Comparison of ENCODE assay signal across 8 cellular contexts in the genomic region with DNA sequence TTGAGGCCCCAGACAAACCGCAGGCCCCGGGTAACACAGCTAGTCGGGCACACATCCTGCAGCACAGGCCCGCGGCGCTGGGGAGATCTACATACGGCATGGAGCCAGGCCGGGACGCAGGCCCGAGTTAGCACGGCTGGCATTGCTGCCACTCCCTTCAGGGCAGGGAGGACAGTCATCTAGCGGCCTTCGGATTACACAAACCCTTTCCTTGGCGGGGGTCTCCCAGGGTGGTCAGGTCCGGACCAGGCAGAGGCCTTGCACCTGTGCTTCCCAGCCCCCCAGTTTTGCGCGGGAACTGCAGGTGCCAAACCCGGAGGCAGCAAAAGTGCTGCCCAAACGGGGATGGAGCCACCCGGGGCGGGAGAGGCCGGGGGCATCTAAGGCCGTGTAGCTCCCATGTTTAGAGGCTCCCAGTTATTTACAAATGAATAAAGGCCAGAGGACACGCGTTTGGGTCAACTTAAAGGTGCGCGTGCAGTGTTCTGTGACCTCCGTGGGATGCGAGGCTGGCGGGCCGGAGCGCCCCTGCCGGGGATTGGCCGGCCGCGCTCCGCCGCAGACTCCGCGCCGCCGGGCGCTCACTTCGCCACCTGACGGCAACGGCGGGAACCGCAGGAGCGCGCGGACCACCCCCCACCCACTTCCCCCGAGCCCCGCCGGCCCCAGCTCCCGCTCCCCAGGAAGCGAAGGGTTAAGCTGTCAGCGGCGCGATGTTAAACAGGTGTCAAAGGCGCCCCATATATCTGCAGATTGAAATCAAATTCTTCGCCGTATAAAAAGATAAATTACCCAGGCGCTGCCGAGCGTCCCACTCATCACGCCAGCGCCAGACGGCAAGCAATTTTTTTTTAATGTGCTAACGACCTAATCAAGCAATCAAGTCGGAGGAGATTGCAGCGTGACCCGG. TPM values are rescaled to one million over a fixed set of nuclear protein-coding genes. Genes with fewer than 3 reads are reported as not detected.
DNase-seq lines count a peak whose midpoint lies in the region; ATAC-seq and TF ChIP-seq lines count a peak whose summit lies in the region.

No MANE protein-coding gene starts in this region.

- peak; percentile 71 for ATAC-seq in HG03045 (IDR thresholded peaks at IDR 0.05; ENCODE audit: unreplicated experiment)
- ATAC-seq in activated T-cell treated with anti-CD3 and anti-CD28 coated beads, Interleukin-2, amount 50 U/mL, for 4 hours: peak; percentile 92

- no peaks in the 10 kb centered on the region for H3K9me3 Mint-ChIP-seq in activated T-cell treated with anti-CD3 and anti-CD28 coated beads, Interleukin-2, amount 50 U/mL, for 4 hours
- H3K9me3 Mint-ChIP-seq in nephron progenitor cell: no peaks in the 10 kb centered on the region
- no peaks in the 10 kb centered on the region for H3K9me3 Mint-ChIP-seq in stimulated activated naive CD8-positive, alpha-beta T cell treated with anti-CD3 and anti-CD28 coated beads, Interleukin-15, Interleukin-2, amounts not matched to agents 100 ng/mL and 50 ng/mL, for 24 hours

- H3K27me3 Mint-ChIP-seq in activated T-cell treated with anti-CD3 and anti-CD28 coated beads, Interleukin-2, amount 50 U/mL, for 4 hours (ENCODE audit: low read depth): peaks cover 9% of the 10 kb centered on the region
- peaks cover 94% of the 10 kb centered on the region for H3K27me3 Mint-ChIP-seq in nephron progenitor cell (ENCODE audit: low read depth, poor library complexity)
- peaks cover 9% of the 10 kb centered on the region for H3K27me3 Mint-ChIP-seq in stimulated activated naive CD8-positive, alpha-beta T cell treated with anti-CD3 and anti-CD28 coated beads, Interleukin-15, Interleukin-2, amounts not matched to agents 100 ng/mL and 50 ng/mL, for 24 hours

- peaks cover 26% of the 10 kb centered on the region for H3K27me3 ChIP-seq in NT2/D1 (ENCODE audit: insufficient read depth, insufficient read length)

- H3K9ac ChIP-seq in NT2/D1 (ENCODE audit: insufficient read length, low read depth): peak overlapping the region; percentile 32

- H3K27ac Mint-ChIP-seq in nephron progenitor cell: no peak overlapping the region
- H3K27ac Mint-ChIP-seq in stimulated activated naive CD8-positive, alpha-beta T cell treated with anti-CD3 and anti-CD28 coated beads, Interleukin-15, Interleukin-2, amounts not matched to agents 100 ng/mL and 50 ng/mL, for 24 hours: no peak overlapping the region

- no peaks in the 10 kb centered on the region for H3K4me1 ChIP-seq in NT2/D1 (ENCODE audit: insufficient read depth, insufficient read length)

- no peak for DNase-seq in NT2/D1 (ENCODE audit: low read depth, low spot score)
- DNase-seq in activated T-cell treated with anti-CD3 and anti-CD28 coated beads, Interleukin-2, amount 50 U/mL, for 4 hours: peak; percentile 59
- peak; percentile 16 for DNase-seq in fibroblast of mammary gland (ENCODE audit: low read depth)
- peak; percentile 73 for DNase-seq in nephron progenitor cell
- no peak for DNase-seq in middle frontal gyrus (ENCODE audit: extremely low spot score, low spot score)

- peak overlapping the region; percentile 83 for H3K4me3 Mint-ChIP-seq in activated T-cell treated with anti-CD3 and anti-CD28 coated beads, Interleukin-2, amount 50 U/mL, for 4 hours
- H3K4me3 Mint-ChIP-seq in nephron progenitor cell: peak overlapping the region; percentile 85
- peak overlapping the region; percentile 79 for H3K4me3 Mint-ChIP-seq in stimulated activated naive CD8-positive, alpha-beta T cell treated with anti-CD3 and anti-CD28 coated beads, Interleukin-15, Interleukin-2, amounts not matched to agents 100 ng/mL and 50 ng/mL, for 24 hours

- TF ChIP-seq CTCF in fibroblast of mammary gland (conservative IDR thresholded peaks at IDR 0.05; ENCODE audit: control insufficient read depth, insufficient read depth, low read depth, low read length) (peak; percentile 36), nephron progenitor cell (IDR thresholded peaks at IDR 0.05) (peak; percentile 87)

- no peaks in the 10 kb centered on the region for H3K36me3 Mint-ChIP-seq in activated T-cell treated with anti-CD3 and anti-CD28 coated beads, Interleukin-2, amount 50 U/mL, for 4 hours (ENCODE audit: insufficient read depth)
- H3K36me3 Mint-ChIP-seq in nephron progenitor cell (ENCODE audit: low read depth): no peaks in the 10 kb centered on the region
- no peaks in the 10 kb centered on the region for H3K36me3 Mint-ChIP-seq in stimulated activated naive CD8-positive, alpha-beta T cell treated with anti-CD3 and anti-CD28 coated beads, Interleukin-15, Interleukin-2, amounts not matched to agents 100 ng/mL and 50 ng/mL, for 24 hours (ENCODE audit: low read depth)

- H3K9me3 ChIP-seq in NT2/D1 (ENCODE audit: insufficient read depth, low read length): no peaks in the 10 kb centered on the region

- H3K36me3 ChIP-seq in NT2/D1 (ENCODE audit: insufficient read depth, insufficient read length, low read length): no peaks in the 10 kb centered on the region

- H3K4me3 ChIP-seq in GM08714 (ENCODE audit: low read length) (peak overlapping the region; percentile 65), NT2/D1 (ENCODE audit: insufficient read length, low read depth) (peak overlapping the region; percentile 34), fibroblast of mammary gland (ENCODE audit: control insufficient read depth, low read depth, low read length) (peak overlapping the region; percentile 56)

- peaks cover 4% of the 10 kb centered on the region for H3K4me1 Mint-ChIP-seq in activated T-cell treated with anti-CD3 and anti-CD28 coated beads, Interleukin-2, amount 50 U/mL, for 4 hours (ENCODE audit: low read depth)
- H3K4me1 Mint-ChIP-seq in nephron progenitor cell: no peaks in the 10 kb centered on the region
- peaks cover 6% of the 10 kb centered on the region for H3K4me1 Mint-ChIP-seq in stimulated activated naive CD8-positive, alpha-beta T cell treated with anti-CD3 and anti-CD28 coated beads, Interleukin-15, Interleukin-2, amounts not matched to agents 100 ng/mL and 50 ng/mL, for 24 hours (ENCODE audit: low read depth)

RNA-seq across cellular contexts. Expression of a gene that starts 18.1 kb away (rescaled TPM):
- total RNA-seq in activated T-cell treated with anti-CD3 and anti-CD28 coated beads, Interleukin-2, amount 50 U/mL, for 4 hours: not detected

RNA-seq across cellular contexts. Expression of a gene that starts 45.4 kb away (rescaled TPM):
- 10 to 100 TPM; 30.4 to 35.7 (median 32.0) TPM for total RNA-seq in activated T-cell treated with anti-CD3 and anti-CD28 coated beads, Interleukin-2, amount 50 U/mL, for 4 hours

Comparison
In these comparisons a context has a peak if more than half of its experiments do, and no peak if none do; other contexts are left out.
1. DNase-seq: peak in activated T-cell treated with anti-CD3 and anti-CD28 coated beads, Interleukin-2, amount 50 U/mL, for 4 hours (single experiment), fibroblast of mammary gland (single experiment) and nephron progenitor cell (single experiment); none in NT2/D1 (single experiment) and middle frontal gyrus (single experiment).
2. Peak in every context shown above with its lines, with median percentiles within 50 percentile points of each other: H3K4me3 ChIP-seq and H3K4me3 Mint-ChIP-seq.